In the genomic region with DNA sequence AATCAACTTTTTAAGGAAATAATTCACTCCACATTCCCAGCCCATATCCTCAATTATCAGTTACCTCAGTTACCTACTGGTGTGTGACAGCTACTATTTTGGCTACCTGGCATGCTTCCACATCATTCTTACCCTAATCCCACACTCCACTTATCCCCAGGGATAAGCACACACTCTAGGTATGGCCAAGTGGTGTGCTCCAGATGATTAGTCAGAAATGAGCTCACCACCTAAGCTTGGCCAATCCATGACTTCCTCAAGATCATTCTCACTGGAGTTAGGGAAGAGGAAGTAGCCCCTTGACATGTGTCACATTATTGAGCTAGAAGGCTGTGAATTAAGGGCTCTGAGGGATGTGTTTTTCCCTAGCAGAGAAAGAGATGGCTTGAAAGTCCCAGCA, we compare ENCODE assay signal across 1 cellular context.
TF ChIP-seq lines count a peak whose summit lies in the region.

No MANE protein-coding gene starts in this region.

TF ChIP-seq in K562, 482 proteins besides CTCF, POLR2A, EP300 and RAD21 (continued from another document):
- TF ChIP-seq NEUROD1 (IDR thresholded peaks at IDR 0.05; ENCODE audit: borderline replicate concordance, low read depth, low read length, partially characterized antibody), result no peak
- no peak for TF ChIP-seq STAT5B (CRISPR knock-in tag; IDR thresholded peaks at IDR 0.05)
- no peak for TF ChIP-seq ZSCAN29 (IDR thresholded peaks at IDR 0.05)
- TF ChIP-seq TSC22D4 (tag; IDR thresholded peaks at IDR 0.05), result no peak
- no peak for TF ChIP-seq JUND (IDR thresholded peaks at IDR 0.05; ENCODE audit: borderline replicate concordance, low read depth, low read length)
- peak; percentile 35; the same call in 1 of the 3 replicates for TF ChIP-seq JUND (tag; IDR thresholded peaks at IDR 0.05; ENCODE audit: borderline replicate concordance, low read depth, low read length)
- no peak for TF ChIP-seq ARNT (IDR thresholded peaks at IDR 0.05)
- TF ChIP-seq, protein P1, sequence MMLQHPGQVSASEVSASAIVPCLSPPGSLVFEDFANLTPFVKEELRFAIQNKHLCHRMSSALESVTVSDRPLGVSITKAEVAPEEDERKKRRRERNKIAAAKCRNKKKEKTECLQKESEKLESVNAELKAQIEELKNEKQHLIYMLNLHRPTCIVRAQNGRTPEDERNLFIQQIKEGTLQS (IDR thresholded peaks at IDR 0.05), result peak; percentile 48; the same call in 1 of the 2 replicates
- TF ChIP-seq, protein P1 (CRISPR knock-in tag; conservative IDR thresholded peaks at IDR 0.05), result no peak
- TF ChIP-seq CBX2 (IDR thresholded peaks at IDR 0.05; ENCODE audit: insufficient read depth, low read length, poor library complexity, severe bottlenecking), result no peak
- TF ChIP-seq ZBTB17 (CRISPR knock-in tag; IDR thresholded peaks at IDR 0.05), result no peak
- TF ChIP-seq BCOR (IDR thresholded peaks at IDR 0.05), result no peak
- TF ChIP-seq DACH1 (IDR thresholded peaks at IDR 0.05; ENCODE audit: partially characterized antibody), result no peak
- TF ChIP-seq ZNF77 (CRISPR knock-in tag; IDR thresholded peaks at IDR 0.05), result no peak
- TF ChIP-seq, protein P2, sequence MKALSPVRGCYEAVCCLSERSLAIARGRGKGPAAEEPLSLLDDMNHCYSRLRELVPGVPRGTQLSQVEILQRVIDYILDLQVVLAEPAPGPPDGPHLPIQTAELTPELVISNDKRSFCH (CRISPR knock-in tag; IDR thresholded peaks at IDR 0.05), result no peak
- TF ChIP-seq, protein P2 (tag; IDR thresholded peaks at IDR 0.05), result no peak
- TF ChIP-seq HDAC2 (IDR thresholded peaks at IDR 0.05), result no peak
- TF ChIP-seq FOS (IDR thresholded peaks at IDR 0.05; ENCODE audit: extremely low read depth, insufficient read length), result no peak
- no peak for TF ChIP-seq NRF1 (conservative IDR thresholded peaks at IDR 0.05 in 1 of 2, IDR thresholded peaks at IDR 0.05 in 1 of 2)
- no peak for TF ChIP-seq ZNF23 (CRISPR knock-in tag; IDR thresholded peaks at IDR 0.05)
- TF ChIP-seq ZNF165 (CRISPR knock-in tag; IDR thresholded peaks at IDR 0.05; ENCODE audit: borderline replicate concordance), result no peak
- TF ChIP-seq, protein P3, sequence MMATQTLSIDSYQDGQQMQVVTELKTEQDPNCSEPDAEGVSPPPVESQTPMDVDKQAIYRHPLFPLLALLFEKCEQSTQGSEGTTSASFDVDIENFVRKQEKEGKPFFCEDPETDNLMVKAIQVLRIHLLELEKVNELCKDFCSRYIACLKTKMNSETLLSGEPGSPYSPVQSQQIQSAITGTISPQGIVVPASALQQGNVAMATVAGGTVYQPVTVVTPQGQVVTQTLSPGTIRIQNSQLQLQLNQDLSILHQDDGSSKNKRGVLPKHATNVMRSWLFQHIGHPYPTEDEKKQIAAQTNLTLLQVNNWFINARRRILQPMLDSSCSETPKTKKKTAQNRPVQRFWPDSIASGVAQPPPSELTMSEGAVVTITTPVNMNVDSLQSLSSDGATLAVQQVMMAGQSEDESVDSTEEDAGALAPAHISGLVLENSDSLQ (IDR thresholded peaks at IDR 0.05), result peak; percentile 39; the same call in 1 of the 2 replicates
- 0 out of 2 replicates have a peak, but pooled peaks have one; percentile 22 for TF ChIP-seq FOSL1 (tag; conservative IDR thresholded peaks at IDR 0.05)
- TF ChIP-seq KDM4B (IDR thresholded peaks at IDR 0.05; ENCODE audit: borderline replicate concordance in 2 of 2, low read depth in 1 of 2), result no peak
- TF ChIP-seq ATF7 (IDR thresholded peaks at IDR 0.05), result peak; percentile 66
- TF ChIP-seq, protein P4, sequence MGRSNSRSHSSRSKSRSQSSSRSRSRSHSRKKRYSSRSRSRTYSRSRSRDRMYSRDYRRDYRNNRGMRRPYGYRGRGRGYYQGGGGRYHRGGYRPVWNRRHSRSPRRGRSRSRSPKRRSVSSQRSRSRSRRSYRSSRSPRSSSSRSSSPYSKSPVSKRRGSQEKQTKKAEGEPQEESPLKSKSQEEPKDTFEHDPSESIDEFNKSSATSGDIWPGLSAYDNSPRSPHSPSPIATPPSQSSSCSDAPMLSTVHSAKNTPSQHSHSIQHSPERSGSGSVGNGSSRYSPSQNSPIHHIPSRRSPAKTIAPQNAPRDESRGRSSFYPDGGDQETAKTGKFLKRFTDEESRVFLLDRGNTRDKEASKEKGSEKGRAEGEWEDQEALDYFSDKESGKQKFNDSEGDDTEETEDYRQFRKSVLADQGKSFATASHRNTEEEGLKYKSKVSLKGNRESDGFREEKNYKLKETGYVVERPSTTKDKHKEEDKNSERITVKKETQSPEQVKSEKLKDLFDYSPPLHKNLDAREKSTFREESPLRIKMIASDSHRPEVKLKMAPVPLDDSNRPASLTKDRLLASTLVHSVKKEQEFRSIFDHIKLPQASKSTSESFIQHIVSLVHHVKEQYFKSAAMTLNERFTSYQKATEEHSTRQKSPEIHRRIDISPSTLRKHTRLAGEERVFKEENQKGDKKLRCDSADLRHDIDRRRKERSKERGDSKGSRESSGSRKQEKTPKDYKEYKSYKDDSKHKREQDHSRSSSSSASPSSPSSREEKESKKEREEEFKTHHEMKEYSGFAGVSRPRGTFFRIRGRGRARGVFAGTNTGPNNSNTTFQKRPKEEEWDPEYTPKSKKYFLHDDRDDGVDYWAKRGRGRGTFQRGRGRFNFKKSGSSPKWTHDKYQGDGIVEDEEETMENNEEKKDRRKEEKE (IDR thresholded peaks at IDR 0.05; ENCODE audit: borderline replicate concordance in 1 of 2, control insufficient read depth in 1 of 2, low read depth in 2 of 2, low read length in 1 of 2), result no peak
- no peak for TF ChIP-seq SRSF1 (IDR thresholded peaks at IDR 0.05; ENCODE audit: low read depth, low read length)
- no peak for TF ChIP-seq NELFE (IDR thresholded peaks at IDR 0.05; ENCODE audit: insufficient read depth, insufficient read length)
- 0 out of 2 replicates have a peak, but pooled peaks have one; percentile 6 for TF ChIP-seq SPI1 (IDR thresholded peaks at IDR 0.05; ENCODE audit: borderline replicate concordance, low read depth, low read length)
- TF ChIP-seq ZNF354B (CRISPR knock-in tag; IDR thresholded peaks at IDR 0.05), result no peak
- TF ChIP-seq ESRRB (CRISPR knock-in tag; IDR thresholded peaks at IDR 0.05; ENCODE audit: borderline replicate concordance), result no peak
- TF ChIP-seq HEY1 (CRISPR knock-in tag; IDR thresholded peaks at IDR 0.05; ENCODE audit: borderline replicate concordance), result no peak
- TF ChIP-seq ZNF217 (CRISPR knock-in tag; IDR thresholded peaks at IDR 0.05), result no peak
